ENCODE assay signal across 33 cellular contexts in genomic region chr18:44013871-44014270, GRCh38.
"Had no signal": no experiment of that assay in that cellular context is flagged by ENCODE, and none has a peak within 500 bp of the region (broad histone marks: within the 10 kb centered on the region; RNA-seq: fewer than 3 reads in every experiment).

No MANE protein-coding gene starts in this region.

- H3K4me1 ChIP-seq: adrenal gland, ascending aorta, body of pancreas, breast epithelium had no signal

- DNase-seq: activated effector memory CD4-positive, alpha-beta T cell treated with anti-CD3 and anti-CD28 coated beads, Interleukin-2, amount 50 U/mL, for 16 hours; activated effector memory CD4-positive, alpha-beta T cell treated with Interleukin-2 at 50 U/mL for 16 hours; activated gamma-delta T cell; activated gamma-delta T cell treated with Interleukin-2 at 50 U/mL for 16 hours; activated naive CD4-positive, alpha-beta T cell; activated naive CD4-positive, alpha-beta T cell treated with anti-CD3 and anti-CD28 coated beads for 36 hours; activated naive CD4-positive, alpha-beta T cell treated with anti-CD3 and anti-CD28 coated beads, Interleukin-2, amount 10 ng/mL, durations not matched to agents 7 days and 5 days; activated naive CD4-positive, alpha-beta T cell treated with anti-CD3 and anti-CD28 coated beads, Interleukin-2, amount 50 U/mL, for 16 hours; activated naive CD4-positive, alpha-beta T cell treated with Interleukin-2 at 50 U/mL for 16 hours; activated naive CD8-positive, alpha-beta T cell treated with anti-CD3 and anti-CD28 coated beads for 36 hours; activated naive CD8-positive, alpha-beta T cell treated with anti-CD3 and anti-CD28 coated beads, Interleukin-2, amount 10 ng/mL, durations not matched to agents 7 days and 5 days; activated naive CD8-positive, alpha-beta T cell treated with anti-CD3 and anti-CD28 coated beads, Interleukin-2, amount 50 U/mL, for 24 hours; activated T-cell treated with anti-CD3 and anti-CD28 coated beads, Interleukin-2, amount 50 U/mL, for 24 hours; activated T-cell treated with anti-CD3 and anti-CD28 coated beads, Interleukin-2, amount 50 U/mL, for 4 hours; activated T-cell treated with anti-CD3 and anti-CD28 coated beads, Interleukin-2, amount 50 U/mL, for 48 hours; activated T-cell treated with anti-CD3 and anti-CD28 coated beads, Interleukin-2, amount 50 U/mL, for 72 hours; adrenal gland; amniotic stem cell; amygdala; anterior cingulate cortex; aorta; body of pancreas; brain microvascular endothelial cell; caudate nucleus; central memory CD4-positive, alpha-beta T cell; cerebellar nuclear complex had no signal

- H3K9me3 ChIP-seq: ascending aorta, body of pancreas, breast epithelium had no signal

- H3K27ac ChIP-seq: adrenal gland, ascending aorta, body of pancreas, brain microvascular endothelial cell, breast epithelium, cardiac muscle cell had no signal

- H3K4me3 ChIP-seq: adrenal gland, ascending aorta, body of pancreas, breast epithelium, cardiac muscle cell had no signal

- H3K27me3 ChIP-seq: adrenal gland, ascending aorta, body of pancreas, brain microvascular endothelial cell, breast epithelium, cardiac muscle cell had no signal

- FAIRE-seq: astrocyte, bronchial epithelial cell had no signal

- H3K36me3 ChIP-seq: adrenal gland, ascending aorta, brain microvascular endothelial cell, breast epithelium, cardiac muscle cell had no signal

- ATAC-seq: activated naive CD4-positive, alpha-beta T cell treated with anti-CD3 and anti-CD28 coated beads, Interleukin-2, amount 50 U/mL, for 72 hours; activated naive CD8-positive, alpha-beta T cell treated with anti-CD3 and anti-CD28 coated beads, Interleukin-2, amount 50 U/mL, for 24 hours; activated T-cell treated with anti-CD3 and anti-CD28 coated beads, Interleukin-2, amount 50 U/mL, for 4 hours; activated T-cell treated with anti-CD3 and anti-CD28 coated beads, Interleukin-2, amount 50 U/mL, for 72 hours; activated T-helper 17 cell treated with anti-CD3 and anti-CD28 coated beads, Interleukin-2, amount 50 U/mL, for 72 hours; body of pancreas had no signal
